Comparison of ENCODE assay signal across 23 cellular contexts in the genomic region with DNA sequence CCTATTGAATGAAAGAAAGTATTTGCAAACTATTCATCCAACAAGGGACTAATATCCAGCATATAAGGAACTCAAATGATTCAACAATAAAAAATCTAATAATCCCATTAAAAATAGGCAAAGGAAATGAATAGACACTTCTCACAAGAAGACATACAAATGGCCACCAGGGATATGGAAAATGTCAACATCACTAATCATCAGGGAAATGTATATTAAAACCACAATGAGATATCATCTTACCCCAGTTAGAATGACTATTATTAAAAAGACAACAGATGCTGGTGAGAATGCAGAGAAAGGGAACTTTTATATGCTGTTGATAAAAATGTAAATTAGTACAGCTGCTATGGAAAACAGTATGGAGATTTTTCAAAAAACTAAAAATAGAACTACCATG.
"Had no signal": no experiment of that assay in that cellular context is flagged by ENCODE, and none has a peak within 500 bp of the region (broad histone marks: within the 10 kb centered on the region; RNA-seq: fewer than 3 reads in every experiment).

No MANE protein-coding gene starts in this region.

- H3K27ac ChIP-seq: breast epithelium, colonic mucosa, PC-9 had no signal

- H2AFZ ChIP-seq: PC-9 had no signal

- H3K9me3 Mint-ChIP-seq: activated B cell treated with CpG ODN at 0.5 μM for 24 hours had no signal

- H3K4me3 Mint-ChIP-seq: activated B cell treated with CpG ODN at 0.5 μM for 24 hours; activated CD4-positive, alpha-beta memory T cell treated with anti-CD3 and anti-CD28 coated beads, Interleukin-2, amount 10 ng/mL, durations not matched to agents 7 days and 5 days; activated naive CD4-positive, alpha-beta T cell treated with anti-CD3 and anti-CD28 coated beads, Interleukin-2, amount 50 U/mL, for 24 hours; T-cell had no signal

- H3K27me3 Mint-ChIP-seq: activated B cell treated with CpG ODN at 0.5 μM for 24 hours; activated CD4-positive, alpha-beta memory T cell treated with anti-CD3 and anti-CD28 coated beads, Interleukin-2, amount 10 ng/mL, durations not matched to agents 7 days and 5 days; activated naive CD4-positive, alpha-beta T cell treated with anti-CD3 and anti-CD28 coated beads, Interleukin-2, amount 50 U/mL, for 24 hours; T-cell had no signal

- H3K36me3 ChIP-seq: breast epithelium, colonic mucosa had no signal

- H3K4me2 ChIP-seq: PC-9 had no signal

- H3K36me3 Mint-ChIP-seq: activated naive CD4-positive, alpha-beta T cell treated with anti-CD3 and anti-CD28 coated beads, Interleukin-2, amount 50 U/mL, for 24 hours; T-cell had no signal

- H3K4me3 ChIP-seq: breast epithelium, colonic mucosa, PC-9 had no signal

- H3K4me1 Mint-ChIP-seq: activated B cell treated with CpG ODN at 0.5 μM for 24 hours; activated CD4-positive, alpha-beta memory T cell treated with anti-CD3 and anti-CD28 coated beads, Interleukin-2, amount 10 ng/mL, durations not matched to agents 7 days and 5 days; activated naive CD4-positive, alpha-beta T cell treated with anti-CD3 and anti-CD28 coated beads, Interleukin-2, amount 50 U/mL, for 24 hours; T-cell had no signal

- DNase-seq: activated B cell treated with CpG ODN at 0.5 μM for 24 hours; activated CD4-positive, alpha-beta memory T cell treated with anti-CD3 and anti-CD28 coated beads, Interleukin-2, amount 10 ng/mL, durations not matched to agents 7 days and 5 days; activated CD4-positive, alpha-beta T cell treated with anti-CD3 and anti-CD28 coated beads for 1 hour; activated CD4-positive, alpha-beta T cell treated with anti-CD3 and anti-CD28 coated beads, Interleukin-2, amount 50 U/mL, for 1 hour; activated effector memory CD4-positive, alpha-beta T cell treated with Interleukin-2 at 50 U/mL for 16 hours; activated naive CD4-positive, alpha-beta T cell; aorta; caudate nucleus; colonic mucosa; KG1; NCI-H1092; NCI-H1417; NCI-H1930; NCI-H2107; NCI-H226; PC-9; SHP77 treated with DMSO at 0.1 percent for 48 hours; T-cell; T-helper 2 cell; T1000 had no signal

- H3K27me3 ChIP-seq: breast epithelium, colonic mucosa had no signal

- H3K4me1 ChIP-seq: breast epithelium, colonic mucosa had no signal

- H3K9me3 ChIP-seq: breast epithelium, colonic mucosa had no signal

- H3K27ac Mint-ChIP-seq: activated B cell treated with CpG ODN at 0.5 μM for 24 hours; activated CD4-positive, alpha-beta memory T cell treated with anti-CD3 and anti-CD28 coated beads, Interleukin-2, amount 10 ng/mL, durations not matched to agents 7 days and 5 days; activated naive CD4-positive, alpha-beta T cell treated with anti-CD3 and anti-CD28 coated beads, Interleukin-2, amount 50 U/mL, for 24 hours; T-cell had no signal

- ATAC-seq: T-cell had no signal

- FAIRE-seq: TTC549 had no signal
